Comparison of ENCODE assay signal across 9 cellular contexts in the genomic region with DNA sequence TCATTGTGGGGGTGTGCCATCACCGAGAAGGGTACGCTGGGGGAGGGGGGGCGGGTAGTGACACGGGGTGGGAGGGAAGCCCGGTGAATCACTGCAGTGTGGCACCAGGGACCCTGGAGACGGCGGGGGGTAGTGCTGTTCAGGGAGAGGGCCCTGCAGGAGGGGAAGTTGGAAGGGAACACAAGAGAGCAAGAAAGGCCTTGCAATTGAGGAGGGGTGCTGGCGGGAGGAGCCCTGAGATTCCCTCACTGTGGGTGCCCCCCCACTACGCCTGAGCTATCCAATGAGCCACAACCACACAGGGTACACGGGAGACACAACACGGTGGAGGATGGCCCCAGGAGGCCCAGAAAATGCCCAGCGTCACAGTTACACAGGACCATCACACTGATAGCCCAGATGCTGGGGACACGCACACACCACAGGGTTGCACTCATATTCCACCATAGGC. TPM values are rescaled to one million over a fixed set of nuclear protein-coding genes. Genes with fewer than 3 reads are reported as not detected.
A peak's percentile ranks its signal among the peaks of the same experiment; 100 is the strongest.
DNase-seq lines count a peak whose midpoint lies in the region; ATAC-seq and TF ChIP-seq lines count a peak whose summit lies in the region.
"Had no signal": no experiment of that assay in that cellular context is flagged by ENCODE, and none has a peak within 500 bp of the region (broad histone marks: within the 10 kb centered on the region; RNA-seq: fewer than 3 reads in every experiment).

No MANE protein-coding gene starts in this region.

- no peak overlapping the region for H2AFZ ChIP-seq in mammary epithelial cell (ENCODE audit: low read depth, low read length)

- WGBS in mammary epithelial cell (ENCODE audit: low coverage, missing lambda C conversion rate), result no CpG with 5 or more reads among the region's 13 CpGs

- DNase-seq in stimulated activated CD4-positive, alpha-beta T cell treated with anti-CD3 and anti-CD28 coated beads, Interleukin-15, amount 100 ng/mL, for 24 hours, result peak; percentile 21
- DNase-seq in stimulated activated CD4-positive, alpha-beta T cell treated with anti-CD3 and anti-CD28 coated beads, Interleukin-1b, Interleukin-23, amount 100 ng/mL, for 48 hours, result no peak
- DNase-seq in SK-N-DZ (ENCODE audit: low spot score) (peak; percentile 52), upper lobe of right lung (no peak), mammary epithelial cell (no peak), NCI-H1092 (lab: John Stamatoyannopoulos, UW) (no peak)

- H3K4me2 ChIP-seq in mammary epithelial cell (ENCODE audit: insufficient read depth, low read depth, low read length), result no peak overlapping the region

- intact Hi-C loops in upper lobe of right lung (cut with DNase I) (no loop called here), mammary epithelial cell (cut with micrococcal nuclease) (no loop called here)

- peaks cover 39% of the 10 kb centered on the region for H3K27me3 ChIP-seq in iPS-15b (ENCODE audit: control insufficient read depth, insufficient read depth, low read length)
- H3K27me3 ChIP-seq in upper lobe of right lung, result peaks cover 68% of the 10 kb centered on the region
- peaks cover 7% of the 10 kb centered on the region for H3K27me3 ChIP-seq in mammary epithelial cell (ENCODE audit: insufficient read depth, low read length)

- H3K4me1 ChIP-seq in iPS-15b (ENCODE audit: control insufficient read depth, insufficient read depth, low read length) (peaks cover 6% of the 10 kb centered on the region), upper lobe of right lung (peaks cover 7% of the 10 kb centered on the region), mammary epithelial cell (ENCODE audit: insufficient read depth, low read length) (peaks cover 6% of the 10 kb centered on the region)

- no peaks in the 10 kb centered on the region for H3K79me2 ChIP-seq in mammary epithelial cell (ENCODE audit: insufficient read depth, low read length)

- CTCF ChIA-PET in mammary epithelial cell (lab: Charles Lee; ENCODE audit: low non-redundant PET), result no interaction called here

- TF ChIP-seq CTCF in upper lobe of right lung (IDR thresholded peaks at IDR 0.05), result no peak
- no peak for TF ChIP-seq CTCF in mammary epithelial cell (conservative IDR thresholded peaks at IDR 0.05 in 1 of 2, IDR thresholded peaks at IDR 0.05 in 1 of 2; ENCODE audit: extremely low read depth in 1 of 2, insufficient read depth in 1 of 2, low read depth in 1 of 2, low read length in 2 of 2)

- H4K20me1 ChIP-seq in mammary epithelial cell (ENCODE audit: insufficient read depth, low read length), result no peaks in the 10 kb centered on the region

- no TSS peak for BruUV-seq in mammary epithelial cell (replicated peaks; lab: Mats Ljungman, UMichigan)

- peak overlapping the region; percentile 91 for H3K4me3 ChIP-seq in iPS-15b (ENCODE audit: low read depth, low read length)
- H3K4me3 ChIP-seq in upper lobe of right lung, result peak overlapping the region; percentile 43
- no peak overlapping the region for H3K4me3 ChIP-seq in mammary epithelial cell (replicated peaks in 1 of 3; ENCODE audit: insufficient read depth in 1 of 3, low read depth in 2 of 3, low read length in 3 of 3)

- H3K27ac ChIP-seq in upper lobe of right lung (no peak overlapping the region), mammary epithelial cell (ENCODE audit: insufficient read depth, low read depth, low read length) (no peak overlapping the region)
- H3K27ac ChIP-seq: RWPE1 had no signal

- no peaks in the 10 kb centered on the region for H3K36me3 ChIP-seq in iPS-15b (ENCODE audit: control insufficient read depth, insufficient read depth, low read length)
- no peaks in the 10 kb centered on the region for H3K36me3 ChIP-seq in upper lobe of right lung
- no peaks in the 10 kb centered on the region for H3K36me3 ChIP-seq in mammary epithelial cell (ENCODE audit: insufficient read depth, low read length)

- no peaks in the 10 kb centered on the region for H3K9me3 ChIP-seq in iPS-15b (ENCODE audit: control insufficient read depth, insufficient read depth, low read length)
- no peaks in the 10 kb centered on the region for H3K9me3 ChIP-seq in upper lobe of right lung
- H3K9me3 ChIP-seq in mammary epithelial cell (replicated peaks; ENCODE audit: insufficient read depth, low read length), result no peaks in the 10 kb centered on the region

- dilution Hi-C loops in mammary epithelial cell (cut with HindIII; ENCODE audit: low sequenced_read_pairs), result no loop called here

- in situ Hi-C loops in mammary epithelial cell (cut with MboI; ENCODE audit: low sequenced_read_pairs in 2 of 2), result no loop called here

- H3K9ac ChIP-seq in iPS-15b (ENCODE audit: low read depth, low read length) (no peak overlapping the region), mammary epithelial cell (ENCODE audit: insufficient read depth, low read length) (no peak overlapping the region)

- ATAC-seq in upper lobe of right lung, result no peak
- no peak for ATAC-seq in HG03469 (IDR thresholded peaks at IDR 0.05; ENCODE audit: unreplicated experiment)

RNA-seq across cellular contexts. Expression of gene ATP1A3, which starts 0.5 kb away (rescaled TPM):
- polyA plus RNA-seq in SK-N-DZ (2014; cell fraction: cytosol; rRNA removed), result 59.1 and 60.5 TPM in 2 replicates
- polyA plus RNA-seq in SK-N-DZ (2014; cell fraction: nucleus; rRNA removed), result 28.8 and 38.0 TPM in 2 replicates
- total RNA-seq in upper lobe of right lung, result not detected
- under 1 TPM in 1 of 2 donors, not detected in 1; 0.87 TPM for total RNA-seq in mammary epithelial cell
- 0.08 TPM for polyA plus RNA-seq in mammary epithelial cell
- not detected for polyA minus RNA-seq in mammary epithelial cell

RNA-seq across cellular contexts. Expression of gene RABAC1, which starts 35.4 kb away (rescaled TPM):
- 64.4 and 74.3 TPM in 2 replicates for polyA plus RNA-seq in SK-N-DZ (2014; cell fraction: cytosol; rRNA removed)
- polyA plus RNA-seq in SK-N-DZ (2014; cell fraction: nucleus; rRNA removed), result 37.0 and 58.7 TPM in 2 replicates
- 134 TPM for total RNA-seq in upper lobe of right lung
- total RNA-seq in mammary epithelial cell, result 100 to 1,000 TPM in 1 of 2 donors, 10 to 100 TPM in 1; 74.8 to 154 TPM
- 154 TPM for polyA plus RNA-seq in mammary epithelial cell
- 102 TPM for polyA minus RNA-seq in mammary epithelial cell

Comparison
In these comparisons a context has a peak if more than half of its experiments do, and no peak if none do; other contexts are left out.
1. DNase-seq: peak in stimulated activated CD4-positive, alpha-beta T cell treated with anti-CD3 and anti-CD28 coated beads, Interleukin-15, amount 100 ng/mL, for 24 hours (single experiment) and SK-N-DZ (single experiment); none in stimulated activated CD4-positive, alpha-beta T cell treated with anti-CD3 and anti-CD28 coated beads, Interleukin-1b, Interleukin-23, amount 100 ng/mL, for 48 hours (single experiment), upper lobe of right lung (single experiment), mammary epithelial cell (single experiment) and NCI-H1092 (single experiment).
2. H3K4me3 ChIP-seq: peak in iPS-15b (single experiment) and upper lobe of right lung (single experiment); none in mammary epithelial cell (0 of 3).